27 cellular contexts compared by ENCODE assay signal in genomic region chr15:31528846-31529245, GRCh38.
"Had no signal": no experiment of that assay in that cellular context is flagged by ENCODE, and none has a peak within 500 bp of the region (broad histone marks: within the 10 kb centered on the region; RNA-seq: fewer than 3 reads in every experiment).

No MANE protein-coding gene starts in this region.

- H3K4me1 ChIP-seq: colonic mucosa, gastrocnemius medialis, pancreas, psoas muscle, suprapubic skin, tibial nerve had no signal

- H3K36me3 ChIP-seq: colonic mucosa, gastrocnemius medialis, pancreas, suprapubic skin had no signal

- H3K27me3 ChIP-seq: colonic mucosa, gastrocnemius medialis, hepatocyte, pancreas, suprapubic skin, tibial nerve had no signal

- H3K27ac ChIP-seq: colonic mucosa, gastrocnemius medialis, hepatocyte, pancreas, psoas muscle, suprapubic skin, tibial nerve had no signal

- ATAC-seq: gastrocnemius medialis; natural killer cell; pancreas; psoas muscle; stimulated activated memory B cell treated with anti-CD40 and anti-IgM and Interleukin-4, amounts not matched to agents 10 μg/mL and 1 μg/mL and 100 μg/mL, for 72 hours; stimulated activated naive CD8-positive, alpha-beta T cell treated with anti-CD3 and anti-CD28 coated beads, Interleukin-15, amount 100 ng/mL, for 72 hours had no signal

- H3K9me3 ChIP-seq: colonic mucosa, gastrocnemius medialis, pancreas, psoas muscle, suprapubic skin, tibial nerve had no signal

- H3K4me3 ChIP-seq: colonic mucosa, gastrocnemius medialis, hepatocyte, pancreas, psoas muscle, smooth muscle cell, suprapubic skin, tibial nerve had no signal

- H2AFZ ChIP-seq: hepatocyte had no signal

- DNase-seq: activated CD4-positive, alpha-beta memory T cell treated with anti-CD3 and anti-CD28 coated beads, Interleukin-2, amount 10 ng/mL, durations not matched to agents 7 days and 5 days; activated CD4-positive, alpha-beta T cell treated with anti-CD3 and anti-CD28 coated beads for 1 hour; activated CD4-positive, alpha-beta T cell treated with anti-CD3 and anti-CD28 coated beads, Interleukin-2, amount 10 ng/mL, durations not matched to agents 7 days and 5 days; activated CD8-positive, alpha-beta memory T cell treated with anti-CD3 and anti-CD28 coated beads, Interleukin-2, amount 50 U/mL, for 48 hours; activated gamma-delta T cell; activated naive CD4-positive, alpha-beta T cell treated with anti-CD3 and anti-CD28 coated beads, Interleukin-2, amount 50 U/mL, for 16 hours; activated T-cell treated with anti-CD3 and anti-CD28 coated beads, Interleukin-2, amount 50 U/mL, for 24 hours; amniotic stem cell; colonic mucosa; effector memory CD4-positive, alpha-beta T cell; erythroblast; gastrocnemius medialis; kidney; mesenchymal stem cell; natural killer cell; pancreas; psoas muscle; stimulated activated CD4-positive, alpha-beta T cell treated with anti-CD3 and anti-CD28 coated beads, Interleukin-1b, Interleukin-23, amount 100 ng/mL, for 48 hours; stimulated activated CD4-positive, alpha-beta T cell treated with anti-CD3 and anti-CD28 coated beads, Interleukin-4, amount 100 ng/mL, for 4 hours; stimulated activated CD8-positive, alpha-beta memory T cell treated with anti-CD3 and anti-CD28 coated beads, Interleukin-4, amount 100 ng/mL, for 48 hours; stimulated activated naive CD8-positive, alpha-beta T cell treated with anti-CD3 and anti-CD28 coated beads, Interleukin-15, amount 100 ng/mL, for 72 hours; T-helper 2 cell had no signal
